ENCODE assay signal across 29 cellular contexts in the genomic region with DNA sequence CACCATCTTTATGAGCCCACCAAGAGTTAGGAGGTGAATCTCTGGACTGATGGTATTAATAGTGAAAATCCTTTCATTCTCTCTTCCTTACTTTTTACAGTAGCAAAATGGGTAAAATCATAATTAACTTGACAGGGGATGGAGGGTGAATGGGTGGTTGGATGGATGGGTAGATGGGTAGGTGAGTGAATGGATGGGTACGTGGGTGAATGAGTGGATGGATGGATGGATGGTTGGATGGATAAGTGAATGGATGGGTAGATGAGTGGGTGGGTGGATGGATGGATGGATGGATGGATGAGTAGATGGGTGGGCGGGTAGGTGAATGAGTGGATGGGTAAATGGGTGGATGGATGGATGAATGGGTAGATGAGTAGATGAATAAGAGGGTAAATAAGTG.
"Had no signal": no experiment of that assay in that cellular context is flagged by ENCODE, and none has a peak within 500 bp of the region (broad histone marks: within the 10 kb centered on the region; RNA-seq: fewer than 3 reads in every experiment).

No MANE protein-coding gene starts in this region.

- H3K4me3 ChIP-seq: left lung, lower lobe of right lung, pancreas, prostate gland, sigmoid colon, spleen, testis, thyroid gland, transverse colon, upper lobe of right lung, uterus had no signal

- H3K36me3 Mint-ChIP-seq: immature natural killer cell; naive thymus-derived CD8-positive, alpha-beta T cell; stimulated activated memory B cell treated with anti-CD40 and anti-IgM and Interleukin-4, amounts not matched to agents 10 μg/mL and 1 μg/mL and 100 μg/mL, for 72 hours had no signal

- H3K4me1 ChIP-seq: left lung, lower lobe of right lung, pancreas, prostate gland, sigmoid colon, spleen, testis, thyroid gland, transverse colon, upper lobe of right lung, uterus had no signal

- DNase-seq: hypothalamus; immature natural killer cell; kidney; left colon; left lung; lower lobe of right lung; mesenchymal stem cell; naive thymus-derived CD8-positive, alpha-beta T cell; nucleus accumbens; posterior cingulate gyrus; retina; right cardiac atrium; sigmoid colon; small intestine; spleen; stimulated activated CD4-positive, alpha-beta T cell treated with anti-CD3 and anti-CD28 coated beads, Interleukin-4, amount 100 ng/mL, for 24 hours; stimulated activated CD8-positive, alpha-beta memory T cell treated with anti-CD3 and anti-CD28 coated beads, Interleukin-4, amount 100 ng/mL, for 48 hours; stimulated activated naive CD4-positive, alpha-beta T cell treated with Interleukin-2 at 50 U/mL for 16 hours; stimulated activated naive CD8-positive, alpha-beta T cell treated with anti-CD3 and anti-CD28 coated beads, Interleukin-15, amount 100 ng/mL, for 72 hours; testis; thyroid gland; transverse colon; upper lobe of right lung; uterus had no signal

- H3K27me3 ChIP-seq: left lung, pancreas, testis, thyroid gland, transverse colon, upper lobe of right lung, uterus had no signal

- ATAC-seq: left colon; left lung; lower lobe of right lung; naive thymus-derived CD8-positive, alpha-beta T cell; pancreas; right cardiac atrium; stimulated activated memory B cell treated with anti-CD40 and anti-IgM and Interleukin-4, amounts not matched to agents 10 μg/mL and 1 μg/mL and 100 μg/mL, for 72 hours; stimulated activated naive CD8-positive, alpha-beta T cell treated with anti-CD3 and anti-CD28 coated beads, Interleukin-15, amount 100 ng/mL, for 72 hours; upper lobe of right lung had no signal

- H3K9me3 ChIP-seq: lower lobe of right lung, pancreas, prostate gland, testis, thyroid gland, upper lobe of right lung, uterus had no signal

- H3K4me1 Mint-ChIP-seq: immature natural killer cell; naive thymus-derived CD8-positive, alpha-beta T cell; stimulated activated memory B cell treated with anti-CD40 and anti-IgM and Interleukin-4, amounts not matched to agents 10 μg/mL and 1 μg/mL and 100 μg/mL, for 72 hours; stimulated activated naive CD8-positive, alpha-beta T cell treated with anti-CD3 and anti-CD28 coated beads, Interleukin-15, amount 100 ng/mL, for 72 hours had no signal

- H3K9me3 Mint-ChIP-seq: immature natural killer cell had no signal

- H3K27ac Mint-ChIP-seq: immature natural killer cell; naive thymus-derived CD8-positive, alpha-beta T cell; nephron; stimulated activated memory B cell treated with anti-CD40 and anti-IgM and Interleukin-4, amounts not matched to agents 10 μg/mL and 1 μg/mL and 100 μg/mL, for 72 hours; stimulated activated naive CD8-positive, alpha-beta T cell treated with anti-CD3 and anti-CD28 coated beads, Interleukin-15, amount 100 ng/mL, for 72 hours had no signal

- H3K27ac ChIP-seq: left lung, lower lobe of right lung, pancreas, prostate gland, sigmoid colon, spleen, testis, thyroid gland, transverse colon, upper lobe of right lung, uterus had no signal

- H3K36me3 ChIP-seq: left lung, lower lobe of right lung, pancreas, prostate gland, sigmoid colon, spleen, transverse colon, upper lobe of right lung, uterus had no signal

- H3K4me3 Mint-ChIP-seq: immature natural killer cell; naive thymus-derived CD8-positive, alpha-beta T cell; nephron; neural crest cell; stimulated activated memory B cell treated with anti-CD40 and anti-IgM and Interleukin-4, amounts not matched to agents 10 μg/mL and 1 μg/mL and 100 μg/mL, for 72 hours; stimulated activated naive CD8-positive, alpha-beta T cell treated with anti-CD3 and anti-CD28 coated beads, Interleukin-15, amount 100 ng/mL, for 72 hours had no signal
